10 cellular contexts compared by ENCODE assay signal in the genomic region with DNA sequence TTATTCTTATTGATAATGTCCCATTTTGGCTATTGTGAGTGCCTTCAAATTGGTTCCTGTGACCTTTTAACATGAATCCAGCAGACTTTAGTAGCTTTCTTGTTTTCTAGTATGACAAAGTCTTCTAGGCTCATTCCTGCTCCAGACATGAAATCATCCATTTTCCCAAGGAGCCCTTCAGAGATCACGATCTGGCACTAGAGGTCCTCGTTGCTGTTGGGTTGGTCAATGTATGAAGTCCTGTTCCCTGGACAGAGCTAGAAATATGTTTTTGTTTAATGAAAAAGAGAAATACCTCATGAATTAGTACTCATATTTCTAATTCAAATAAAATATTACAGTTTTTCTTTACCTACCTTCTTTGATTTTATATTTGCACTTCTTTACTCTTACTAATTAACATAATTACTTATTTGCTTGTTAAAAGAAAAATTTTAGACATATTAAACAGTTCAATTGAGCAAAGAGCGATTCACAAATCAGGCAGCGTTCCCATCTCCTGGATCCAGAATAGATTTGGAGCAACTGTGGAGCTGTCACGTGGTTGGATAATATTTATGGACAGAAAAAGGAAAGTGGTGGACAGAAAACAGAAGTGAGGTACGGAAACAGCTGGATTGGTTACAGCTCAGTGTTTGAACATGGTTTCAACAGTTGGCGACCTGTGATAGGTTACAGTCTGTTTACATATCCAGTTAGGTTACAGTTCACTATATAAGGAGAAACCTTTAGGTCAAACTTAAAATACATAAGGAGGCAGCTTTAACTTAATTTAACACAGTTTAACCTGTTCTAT. TPM values are rescaled to one million over a fixed set of nuclear protein-coding genes. Genes with fewer than 3 reads are reported as not detected.
DNase-seq lines count a peak whose midpoint lies in the region; ATAC-seq, FAIRE-seq and TF ChIP-seq lines count a peak whose summit lies in the region.
"Had no signal": no experiment of that assay in that cellular context is flagged by ENCODE, and none has a peak within 500 bp of the region (broad histone marks: within the 10 kb centered on the region; RNA-seq: fewer than 3 reads in every experiment).

No MANE protein-coding gene starts in this region.

- H3K4me2 ChIP-seq in keratinocyte (ENCODE audit: control insufficient read depth, extremely low read depth, insufficient read depth, low read depth, low read length) = no peak overlapping the region

- no peaks in the 10 kb centered on the region for H3K79me2 ChIP-seq in keratinocyte (ENCODE audit: control insufficient read depth, insufficient read depth, low read length)

- no peak overlapping the region for H3K27ac ChIP-seq in HEK293 (ENCODE audit: extremely low read depth, low read depth, low read length)
- no peak overlapping the region for H3K27ac ChIP-seq in keratinocyte (ENCODE audit: control insufficient read depth, insufficient read depth, low read length)
- H3K27ac ChIP-seq: epithelial cell of prostate had no signal

- CTCF ChIA-PET in HEK293 (lab: Yijun Ruan, JAX) = interaction anchor here (0.6 to 4.3 kb wide), 18 partner anchors 11 to 1813 kb away, joined by 3 to 40 read pairs (median 3); no protein-coding TSS in a partner anchor

- no peaks in the 10 kb centered on the region for H3K27me3 ChIP-seq in keratinocyte (ENCODE audit: control insufficient read depth, extremely low read depth, insufficient read depth, low read length)

- POLR2A ChIA-PET in HEK293 (lab: Yijun Ruan, JAX) = no interaction called here

- no peak overlapping the region for H3K27ac Mint-ChIP-seq in effector memory CD8-positive, alpha-beta T cell

- H3K9me3 ChIP-seq in HEK293 (ENCODE audit: control insufficient read depth, insufficient read depth, low read depth, low read length) = no peaks in the 10 kb centered on the region
- H3K9me3 ChIP-seq in keratinocyte (ENCODE audit: control insufficient read depth, low read depth, low read length) = no peaks in the 10 kb centered on the region

- no peaks in the 10 kb centered on the region for H4K20me1 ChIP-seq in keratinocyte (ENCODE audit: control insufficient read depth, extremely low read depth, insufficient read depth, low read length)

- H3K36me3 Mint-ChIP-seq in effector memory CD8-positive, alpha-beta T cell (ENCODE audit: insufficient read depth) = no peaks in the 10 kb centered on the region

- no peaks in the 10 kb centered on the region for H3K9me3 Mint-ChIP-seq in effector memory CD8-positive, alpha-beta T cell

- no peak for FAIRE-seq in keratinocyte (lab: Jason Lieb, UNC)

- H3K4me3 ChIP-seq in HEK293 (ENCODE audit: low read depth, low read length) = no peak overlapping the region
- H3K4me3 ChIP-seq in WI38 (ENCODE audit: low read depth, low read length) = no peak overlapping the region
- H3K4me3 ChIP-seq in keratinocyte (ENCODE audit: control insufficient read depth in 2 of 3, extremely low read depth in 1 of 3, insufficient read depth in 2 of 3, low read depth in 1 of 3, low read length in 3 of 3) = no peak overlapping the region

- no peaks in the 10 kb centered on the region for H3K4me1 ChIP-seq in HEK293 (ENCODE audit: control insufficient read depth, insufficient read depth, low read length)
- H3K4me1 ChIP-seq in keratinocyte (ENCODE audit: control insufficient read depth, extremely low read depth, insufficient read depth, low read length) = no peaks in the 10 kb centered on the region

- TF ChIP-seq CTCF in HEK293 (tag by site-specific recombination; IDR thresholded peaks at IDR 0.05) (no peak), WI38 (IDR thresholded peaks at IDR 0.05; ENCODE audit: low read depth, low read length) (peak; percentile 24; the same call in 1 of the 2 replicates), keratinocyte (optimal IDR thresholded peaks at IDR 0.05 in 1 of 3, IDR thresholded peaks at IDR 0.05 in 1 of 3, conservative IDR thresholded peaks at IDR 0.05 in 1 of 3; ENCODE audit: extremely low read depth in 1 of 3, insufficient read depth in 2 of 3, low read length in 3 of 3) (peak in 2 of 3 experiments; percentile 19 to 60)

- DNase-seq in AG08396 (ENCODE audit: low spot score) (peak; percentile 49), keratinocyte (ENCODE audit: low read depth, low spot score) (no peak)
- no peak for DNase-seq in central memory CD4-positive, alpha-beta T cell
- DNase-seq in effector memory CD8-positive, alpha-beta T cell = no peak
- DNase-seq in activated CD4-positive, alpha-beta T cell treated with anti-CD3 and anti-CD28 coated beads for 48 hours = no peak
- no peak for DNase-seq in stimulated activated naive CD8-positive, alpha-beta T cell treated with anti-CD3 and anti-CD28 coated beads, Interleukin-15, Interleukin-2, amounts not matched to agents 100 U/mL and 50 U/mL, for 24 hours
- DNase-seq: T1000 had no signal

- H2AFZ ChIP-seq in keratinocyte (ENCODE audit: control insufficient read depth, low read length) = no peak overlapping the region

- no peak overlapping the region for H3K9ac ChIP-seq in keratinocyte (ENCODE audit: control insufficient read depth, extremely low read depth, insufficient read depth, low read length)

- H3K9me1 ChIP-seq in keratinocyte (ENCODE audit: control insufficient read depth, extremely low read depth, insufficient read depth, low read length) = no peaks in the 10 kb centered on the region

- H3K36me3 ChIP-seq in HEK293 (ENCODE audit: control insufficient read depth in 2 of 2, insufficient read depth in 1 of 2, low read length in 2 of 2) (no peaks in the 10 kb centered on the region), keratinocyte (ENCODE audit: control insufficient read depth in 2 of 2, extremely low read depth in 1 of 2, insufficient read depth in 2 of 2, low read length in 2 of 2) (no peaks in the 10 kb centered on the region)

- no peak overlapping the region for H3K4me3 Mint-ChIP-seq in effector memory CD8-positive, alpha-beta T cell

- dilution Hi-C loops in keratinocyte (cut with MboI; ENCODE audit: extremely low pct_ligation_motif_present, low sequenced_read_pairs) = no loop called here

- no peak for ATAC-seq in effector memory CD8-positive, alpha-beta T cell (replicated peaks)
- no peak for ATAC-seq in stimulated activated naive CD8-positive, alpha-beta T cell treated with anti-CD3 and anti-CD28 coated beads, Interleukin-15, Interleukin-2, amounts not matched to agents 100 U/mL and 50 U/mL, for 24 hours

- no peaks in the 10 kb centered on the region for H3K4me1 Mint-ChIP-seq in effector memory CD8-positive, alpha-beta T cell (ENCODE audit: low read depth in 2 of 2)

- peaks cover 31 to 33% of the 10 kb centered on the region in 2 donors for H3K27me3 Mint-ChIP-seq in effector memory CD8-positive, alpha-beta T cell

TF ChIP-seq in HEK293, 187 proteins besides CTCF, POLR2A, EP300 and RAD21:
- TF ChIP-seq, protein P1, sequence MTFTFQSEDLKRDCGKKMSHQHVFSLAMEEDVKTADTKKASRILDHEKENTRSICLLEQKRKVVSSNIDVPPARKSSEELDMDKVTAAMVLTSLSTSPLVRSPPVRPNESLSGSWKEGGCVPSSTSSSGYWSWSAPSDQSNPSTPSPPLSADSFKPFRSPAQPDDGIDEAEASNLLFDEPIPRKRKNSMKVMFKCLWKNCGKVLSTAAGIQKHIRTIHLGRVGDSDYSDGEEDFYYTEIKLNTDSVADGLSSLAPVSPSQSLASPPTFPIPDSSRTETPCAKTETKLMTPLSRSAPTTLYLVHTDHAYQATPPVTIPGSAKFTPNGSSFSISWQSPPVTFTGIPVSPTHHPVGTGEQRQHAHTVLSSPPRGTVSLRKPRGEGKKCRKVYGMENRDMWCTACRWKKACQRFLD (tag by site-specific recombination; IDR thresholded peaks at IDR 0.05) = no peak
- no peak for TF ChIP-seq ZNF112 (tag by site-specific recombination; IDR thresholded peaks at IDR 0.05)
- TF ChIP-seq HOXD13 (CRISPR knock-in tag; IDR thresholded peaks at IDR 0.05; ENCODE audit: borderline replicate concordance) = no peak
- no peak for TF ChIP-seq ZNF184 (tag by site-specific recombination; IDR thresholded peaks at IDR 0.05)
- TF ChIP-seq ZXDB (tag by site-specific recombination; IDR thresholded peaks at IDR 0.05) = no peak
- TF ChIP-seq, protein P2, sequence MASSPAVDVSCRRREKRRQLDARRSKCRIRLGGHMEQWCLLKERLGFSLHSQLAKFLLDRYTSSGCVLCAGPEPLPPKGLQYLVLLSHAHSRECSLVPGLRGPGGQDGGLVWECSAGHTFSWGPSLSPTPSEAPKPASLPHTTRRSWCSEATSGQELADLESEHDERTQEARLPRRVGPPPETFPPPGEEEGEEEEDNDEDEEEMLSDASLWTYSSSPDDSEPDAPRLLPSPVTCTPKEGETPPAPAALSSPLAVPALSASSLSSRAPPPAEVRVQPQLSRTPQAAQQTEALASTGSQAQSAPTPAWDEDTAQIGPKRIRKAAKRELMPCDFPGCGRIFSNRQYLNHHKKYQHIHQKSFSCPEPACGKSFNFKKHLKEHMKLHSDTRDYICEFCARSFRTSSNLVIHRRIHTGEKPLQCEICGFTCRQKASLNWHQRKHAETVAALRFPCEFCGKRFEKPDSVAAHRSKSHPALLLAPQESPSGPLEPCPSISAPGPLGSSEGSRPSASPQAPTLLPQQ (tag by site-specific recombination; IDR thresholded peaks at IDR 0.05) = no peak
- TF ChIP-seq ZNF654 (tag by site-specific recombination; IDR thresholded peaks at IDR 0.05; ENCODE audit: low read depth) = peak; percentile 53
- no peak for TF ChIP-seq ZNF157 (tag by site-specific recombination; IDR thresholded peaks at IDR 0.05)

RNA-seq across cellular contexts. Expression of gene FAM234B, which starts 19.8 kb away (rescaled TPM):
- 3.4 to 5.1 TPM (median 4.5 TPM) in 3 replicates for polyA plus RNA-seq in keratinocyte
- polyA plus RNA-seq in keratinocyte (2011; ENCODE audit: low read depth) = 1.5 TPM
- polyA plus RNA-seq in keratinocyte (2011; cell fraction: cytosol; rRNA removed) = 1.2 and 1.9 TPM in 2 replicates
- 6.5 and 8.5 TPM in 2 replicates for polyA plus RNA-seq in keratinocyte (2011; cell fraction: nucleus; rRNA removed)
- 2.6 and 3.7 TPM in 2 replicates for polyA plus RNA-seq in keratinocyte (2012; ENCODE audit: low replicate concordance)
- 3.0 to 13.5 TPM (median 13.4 TPM) in 3 replicates for polyA minus RNA-seq in keratinocyte
- 3.5 TPM for polyA minus RNA-seq in keratinocyte (2011; cell fraction: cytosol; rRNA and poly(A)+ RNA removed)
- 10.1 and 12.3 TPM in 2 replicates for polyA minus RNA-seq in keratinocyte (2011; cell fraction: nucleus; rRNA and poly(A)+ RNA removed)

RNA-seq across cellular contexts. Expression of gene HEBP1, which starts 24.3 kb away (rescaled TPM):
- polyA plus RNA-seq in keratinocyte = 21.5 to 36.9 TPM (median 24.8 TPM) in 3 replicates
- polyA plus RNA-seq in keratinocyte (2011; ENCODE audit: low read depth) = 28.6 TPM
- polyA plus RNA-seq in keratinocyte (2011; cell fraction: cytosol; rRNA removed) = 35.3 and 35.7 TPM in 2 replicates
- 22.6 and 24.5 TPM in 2 replicates for polyA plus RNA-seq in keratinocyte (2011; cell fraction: nucleus; rRNA removed)
- 36.8 and 44.2 TPM in 2 replicates for polyA plus RNA-seq in keratinocyte (2012; ENCODE audit: low replicate concordance)
- 14.2 to 40.1 TPM (median 18.3 TPM) in 3 replicates for polyA minus RNA-seq in keratinocyte
- polyA minus RNA-seq in keratinocyte (2011; cell fraction: cytosol; rRNA and poly(A)+ RNA removed) = 26.5 TPM
- 3.6 and 8.8 TPM in 2 replicates for polyA minus RNA-seq in keratinocyte (2011; cell fraction: nucleus; rRNA and poly(A)+ RNA removed)
